ENCODE assay signal across 29 cellular contexts in genomic region chr11:76067099-76067498, GRCh38.
A peak's percentile ranks its signal among the peaks of the same experiment; 100 is the strongest.
DNase-seq lines count a peak whose midpoint lies in the region; ATAC-seq and TF ChIP-seq lines count a peak whose summit lies in the region.
"Had no signal": no experiment of that assay in that cellular context is flagged by ENCODE, and none has a peak within 500 bp of the region (broad histone marks: within the 10 kb centered on the region; RNA-seq: fewer than 3 reads in every experiment).

No MANE protein-coding gene starts in this region.

- H3K4me1 ChIP-seq in IMR-90 (ENCODE audit: control insufficient read depth, insufficient read depth, low read length) (no peaks in the 10 kb centered on the region), lower lobe of right lung (peaks cover 12% of the 10 kb centered on the region), gastrocnemius medialis (peaks cover 0 to 6% of the 10 kb centered on the region in 2 donors)
- H3K4me1 ChIP-seq: transverse colon had no signal

- H3K9ac ChIP-seq in IMR-90 (ENCODE audit: low read depth, low read length), result no peak overlapping the region

- H3K23ac ChIP-seq in IMR-90 (ENCODE audit: low read depth, low read length), result no peak overlapping the region

- no peak overlapping the region for H4K91ac ChIP-seq in IMR-90 (ENCODE audit: insufficient read depth, low read depth, low read length)

- H2BK15ac ChIP-seq in IMR-90 (ENCODE audit: low read depth, low read length), result no peak overlapping the region

- H3K9me3 ChIP-seq in IMR-90 (ENCODE audit: control insufficient read depth, insufficient read depth, low read length), result no peaks in the 10 kb centered on the region
- no peaks in the 10 kb centered on the region for H3K9me3 ChIP-seq in lower lobe of right lung
- H3K9me3 ChIP-seq in gastrocnemius medialis, result no peaks in the 10 kb centered on the region
- H3K9me3 ChIP-seq: transverse colon had no signal

- H3K27me3 ChIP-seq in IMR-90 (ENCODE audit: control insufficient read depth, insufficient read depth, low read length), result no peaks in the 10 kb centered on the region
- H3K27me3 ChIP-seq in lower lobe of right lung (ENCODE audit: low read depth), result no peaks in the 10 kb centered on the region
- H3K27me3 ChIP-seq in gastrocnemius medialis, result no peaks in the 10 kb centered on the region
- H3K27me3 ChIP-seq: transverse colon had no signal

- no peak overlapping the region for H2AFZ ChIP-seq in IMR-90 (replicated peaks; ENCODE audit: low read length, poor library complexity)

- dilution Hi-C loops in IMR-90 (cut with HindIII; ENCODE audit: low sequenced_read_pairs, unreplicated experiment), result no loop called here

- no TSS peak for BruUV-seq in IMR-90 (replicated peaks; lab: Mats Ljungman, UMichigan)

- H2BK120ac ChIP-seq in IMR-90 (ENCODE audit: low read depth, low read length), result no peak overlapping the region

- H3K4me2 ChIP-seq in IMR-90 (ENCODE audit: low read depth, low read length), result no peak overlapping the region

- no peaks in the 10 kb centered on the region for H3K9me1 ChIP-seq in IMR-90 (ENCODE audit: insufficient read depth, low read length)

- H3K79me1 ChIP-seq in IMR-90 (ENCODE audit: low read depth in 1 of 2, low read length in 2 of 2), result no peaks in the 10 kb centered on the region

- no peak overlapping the region for H3K14ac ChIP-seq in IMR-90 (replicated peaks; ENCODE audit: low read depth, low read length)

- H2BK5ac ChIP-seq in IMR-90 (ENCODE audit: low read depth, low read length, poor library complexity, severe bottlenecking), result no peak overlapping the region

- TF ChIP-seq POLR2A in IMR-90 (IDR thresholded peaks at IDR 0.05; ENCODE audit: low read depth, low read length) (no peak), lower leg skin (IDR thresholded peaks at IDR 0.05) (no peak), gastrocnemius medialis (IDR thresholded peaks at IDR 0.05) (no peak)

- no peak overlapping the region for H4K5ac ChIP-seq in IMR-90 (ENCODE audit: low read depth, low read length)

- no peak overlapping the region for H3K18ac ChIP-seq in IMR-90 (ENCODE audit: low read depth, low read length)

- H4K20me1 ChIP-seq in IMR-90 (ENCODE audit: insufficient read depth, low read length), result no peaks in the 10 kb centered on the region; the same call in 1 of the 2 replicates

- no peak overlapping the region for H4K8ac ChIP-seq in IMR-90 (ENCODE audit: low read depth in 2 of 2, low read length in 2 of 2)

- WGBS in IMR-90 (ENCODE audit: extremely low coverage in 2 of 2, insufficient read length in 1 of 2), 2 experiments, result 90% methylated on average over 2 of the region's 2 CpGs; no CpG with 5 or more reads in 1 of the 2 experiments
- WGBS in lower leg skin, 2 donors, result 91 to 96% methylated on average over 2 of the region's 2 CpGs

- no peak for ATAC-seq in IMR-90 (ENCODE audit: low read depth)
- ATAC-seq in lower lobe of right lung, result no peak
- ATAC-seq in gastrocnemius medialis, result no peak
- no peak for ATAC-seq in GM19467 (IDR thresholded peaks at IDR 0.05; ENCODE audit: unreplicated experiment)
- ATAC-seq: natural killer cell; stimulated activated effector memory CD8-positive, alpha-beta T cell treated with anti-CD3 and anti-CD28 coated beads, Interleukin-12 subunit alpha, Interleukin-12 subunit beta, amount 100 ng/mL, for 72 hours had no signal

- no peak for TF ChIP-seq RAD21 in IMR-90 (IDR thresholded peaks at IDR 0.05; ENCODE audit: low read length)

- TF ChIP-seq CTCF in IMR-90 (conservative IDR thresholded peaks at IDR 0.05; ENCODE audit: low read depth, low read length) (no peak), lower leg skin (IDR thresholded peaks at IDR 0.05) (no peak), lower lobe of right lung (IDR thresholded peaks at IDR 0.05) (no peak), gastrocnemius medialis (IDR thresholded peaks at IDR 0.05 in 4 of 5, conservative IDR thresholded peaks at IDR 0.05 in 1 of 5) (no peak)

- H2BK20ac ChIP-seq in IMR-90 (ENCODE audit: low read depth, low read length), result no peak overlapping the region

- H3K36me3 ChIP-seq in IMR-90 (ENCODE audit: control insufficient read depth, insufficient read depth, low read length), result peaks cover 2% of the 10 kb centered on the region
- peaks cover 29% of the 10 kb centered on the region for H3K36me3 ChIP-seq in lower lobe of right lung
- no peaks in the 10 kb centered on the region for H3K36me3 ChIP-seq in gastrocnemius medialis

- H2AK9ac ChIP-seq in IMR-90 (replicated peaks; ENCODE audit: low read depth, low read length, poor library complexity), result no peak overlapping the region

- H3K4me3 ChIP-seq in IMR-90 (ENCODE audit: insufficient read depth, low read depth, low read length) (no peak overlapping the region), lower leg skin (ENCODE audit: low read depth, poor library complexity, severe bottlenecking) (no peak overlapping the region), lower lobe of right lung (no peak overlapping the region), gastrocnemius medialis (no peak overlapping the region)
- H3K4me3 ChIP-seq: SK-N-MC, transverse colon had no signal

- in situ Hi-C loops in IMR-90 (cut with MboI; ENCODE audit: low sequenced_read_pairs), result no loop called here
- in situ Hi-C loops in gastrocnemius medialis (cut with MboI; ENCODE audit: low sequenced_read_pairs in 4 of 4), result no loop called here

- no peak overlapping the region for H2AK5ac ChIP-seq in IMR-90 (ENCODE audit: low read depth, low read length)

- H3K56ac ChIP-seq in IMR-90 (ENCODE audit: extremely low read depth, insufficient read depth, low read length), result no peak overlapping the region

- intact Hi-C loops in IMR-90 (cut with micrococcal nuclease) (no loop called here), lower leg skin (cut with DNase I; ENCODE audit: low total_unique reads) (no loop called here), lower lobe of right lung (cut with DNase I) (no loop called here), gastrocnemius medialis (cut with DNase I; ENCODE audit: low total_unique reads) (no loop called here)

- no peak overlapping the region for H3K4ac ChIP-seq in IMR-90 (ENCODE audit: low read depth, low read length)

- CTCF ChIA-PET in IMR-90 (lab: Yijun Ruan, JAX), result no interaction called here

- H3K27ac ChIP-seq in IMR-90 (ENCODE audit: insufficient read depth, low read length), result no peak overlapping the region
- H3K27ac ChIP-seq in lower lobe of right lung, result no peak overlapping the region
- no peak overlapping the region for H3K27ac ChIP-seq in gastrocnemius medialis
- H3K27ac ChIP-seq: 22Rv1, SK-N-MC, transverse colon had no signal

- DNase-seq in AG08395 (ENCODE audit: low spot score) (peak; percentile 24), IMR-90 (peak; percentile 35), astrocyte of the hippocampus (ENCODE audit: low read depth, low spot score) (peak; percentile 89), kidney tubule cell (ENCODE audit: low spot score) (peak; percentile 26), lower leg skin (ENCODE audit: low spot score in 2 of 2) (no peak), lower lobe of right lung (no peak), gastrocnemius medialis (no peak)
- DNase-seq: activated CD4-positive, alpha-beta memory T cell treated with anti-CD3 and anti-CD28 coated beads for 36 hours; activated CD4-positive, alpha-beta T cell treated with anti-CD3 and anti-CD28 coated beads for 1 hour; activated naive CD4-positive, alpha-beta T cell; Calu3; DMS79; glutamatergic neuron; GOT3; HFFc6; islet precursor cell; KBM-7; midbrain; natural killer cell; NCI-H1417; NCI-H2081; NCI-H2227 treated with DMSO at 0.1 percent for 48 hours; NCI-H526; nucleus accumbens; transverse colon had no signal

- POLR2A ChIA-PET in IMR-90 (lab: Charles Lee; ENCODE audit: unreplicated experiment), result no interaction called here

TF ChIP-seq in IMR-90, 13 proteins besides CTCF, POLR2A, EP300 and RAD21:
- TF ChIP-seq MAFK (IDR thresholded peaks at IDR 0.05; ENCODE audit: low read depth, low read length) (no peak), BHLHE40 (IDR thresholded peaks at IDR 0.05; ENCODE audit: low read depth, low read length) (no peak), FOS (IDR thresholded peaks at IDR 0.05; ENCODE audit: low read depth, low read length) (no peak), USF2 (IDR thresholded peaks at IDR 0.05; ENCODE audit: low read depth, low read length) (no peak), NFE2L2 (IDR thresholded peaks at IDR 0.05; ENCODE audit: low read depth, low read length) (no peak), RFX5 (IDR thresholded peaks at IDR 0.05; ENCODE audit: low read depth, low read length) (no peak)

Comparison
In these comparisons a context has a peak if more than half of its experiments do, and no peak if none do; other contexts are left out.
1. DNase-seq: peak in AG08395 (single experiment), IMR-90 (single experiment), astrocyte of the hippocampus (single experiment) and kidney tubule cell (single experiment); none in lower leg skin (0 of 2), lower lobe of right lung (single experiment) and gastrocnemius medialis (0 of 2).